ENCODE assay signal across 1 cellular context in genomic region chr5:116764941-116765340, GRCh38.
TF ChIP-seq lines count a peak whose summit lies in the region.

No MANE protein-coding gene starts in this region.

TF ChIP-seq in HCT116, 20 proteins besides CTCF, POLR2A, EP300 and RAD21 (continued from another document):
- TF ChIP-seq SIN3A (IDR thresholded peaks at IDR 0.05; ENCODE audit: low read depth) (no peak), EGR1 (IDR thresholded peaks at IDR 0.05; ENCODE audit: low read depth) (no peak), FOSL1 (IDR thresholded peaks at IDR 0.05; ENCODE audit: low read depth) (no peak), ELF1 (IDR thresholded peaks at IDR 0.05; ENCODE audit: borderline replicate concordance, low read depth) (no peak), TCF7L2 (IDR thresholded peaks at IDR 0.05; ENCODE audit: borderline replicate concordance, extremely low read depth, insufficient read depth, insufficient read length) (no peak)
- TF ChIP-seq, protein P1, sequence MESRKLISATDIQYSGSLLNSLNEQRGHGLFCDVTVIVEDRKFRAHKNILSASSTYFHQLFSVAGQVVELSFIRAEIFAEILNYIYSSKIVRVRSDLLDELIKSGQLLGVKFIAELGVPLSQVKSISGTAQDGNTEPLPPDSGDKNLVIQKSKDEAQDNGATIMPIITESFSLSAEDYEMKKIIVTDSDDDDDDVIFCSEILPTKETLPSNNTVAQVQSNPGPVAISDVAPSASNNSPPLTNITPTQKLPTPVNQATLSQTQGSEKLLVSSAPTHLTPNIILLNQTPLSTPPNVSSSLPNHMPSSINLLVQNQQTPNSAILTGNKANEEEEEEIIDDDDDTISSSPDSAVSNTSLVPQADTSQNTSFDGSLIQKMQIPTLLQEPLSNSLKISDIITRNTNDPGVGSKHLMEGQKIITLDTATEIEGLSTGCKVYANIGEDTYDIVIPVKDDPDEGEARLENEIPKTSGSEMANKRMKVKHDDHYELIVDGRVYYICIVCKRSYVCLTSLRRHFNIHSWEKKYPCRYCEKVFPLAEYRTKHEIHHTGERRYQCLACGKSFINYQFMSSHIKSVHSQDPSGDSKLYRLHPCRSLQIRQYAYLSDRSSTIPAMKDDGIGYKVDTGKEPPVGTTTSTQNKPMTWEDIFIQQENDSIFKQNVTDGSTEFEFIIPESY (IDR thresholded peaks at IDR 0.05; ENCODE audit: extremely low read depth, insufficient replicate concordance, low read length): no peak
TF ChIP-seq in HCT116: peak in this region for 0.
